ENCODE assay signal across 1 cellular context in genomic region chr16:68190745-68191510, GRCh38.
TF ChIP-seq lines count a peak whose summit lies in the region.

No MANE protein-coding gene starts in this region.

TF ChIP-seq in GM12878, 131 proteins besides CTCF, POLR2A, EP300 and RAD21:
- TF ChIP-seq NFIC (IDR thresholded peaks at IDR 0.05; ENCODE audit: low read depth, low read length), result no peak
- TF ChIP-seq PRDM15 (CRISPR knock-in tag; IDR thresholded peaks at IDR 0.05), result no peak
